In genomic region chr5:164504141-164504772, GRCh38 we compare ENCODE assay signal across 8 cellular contexts.
DNase-seq lines count a peak whose midpoint lies in the region; ATAC-seq and TF ChIP-seq lines count a peak whose summit lies in the region.

No MANE protein-coding gene starts in this region.

- H3K36me3 Mint-ChIP-seq in neural progenitor cell = no peaks in the 10 kb centered on the region

- H3F3A ChIP-seq in neural progenitor cell (ENCODE audit: low read depth) = no peaks in the 10 kb centered on the region

- H3K9me3 Mint-ChIP-seq in neural progenitor cell = no peaks in the 10 kb centered on the region

- H3K4me2 ChIP-seq in neural progenitor cell = no peak overlapping the region

- no peaks in the 10 kb centered on the region for H3K27me3 ChIP-seq in neural progenitor cell

- no peak overlapping the region for H3K27ac ChIP-seq in neural progenitor cell

- H3K4me1 ChIP-seq in neural progenitor cell = no peaks in the 10 kb centered on the region

- no peaks in the 10 kb centered on the region for H3K27me3 Mint-ChIP-seq in neural progenitor cell (ENCODE audit: insufficient read depth, low read depth)

- no peak overlapping the region for H3K27ac Mint-ChIP-seq in neural progenitor cell

- peak; percentile 16 for DNase-seq in NCI-H510A treated with DMSO at 0.1 percent for 48 hours (lab: John Stamatoyannopoulos, UW)
- DNase-seq in NCI-H510A (lab: John Stamatoyannopoulos, UW) = no peak
- peak; percentile 10 for DNase-seq in HuH-7.5 (ENCODE audit: low spot score)
- DNase-seq in SIG-M5 (lab: John Stamatoyannopoulos, UW) = peak; percentile 18
- peak; percentile 61 for DNase-seq in epithelial cell of esophagus (ENCODE audit: low read depth)
- peak; percentile 63 for DNase-seq in neural progenitor cell (ENCODE audit: low spot score)
- DNase-seq in activated CD8-positive, alpha-beta memory T cell treated with anti-CD3 and anti-CD28 coated beads, Interleukin-2, amount 50 U/mL, for 4 hours = no peak

- no peaks in the 10 kb centered on the region for H3K9me3 ChIP-seq in neural progenitor cell (ENCODE audit: low read depth)

- no peak overlapping the region for H3K4me3 Mint-ChIP-seq in neural progenitor cell

- peak; percentile 81 for ATAC-seq in GM21390 (IDR thresholded peaks at IDR 0.05; ENCODE audit: unreplicated experiment)

- no peak overlapping the region for H3K9ac ChIP-seq in neural progenitor cell

- H4K20me1 ChIP-seq in neural progenitor cell (ENCODE audit: low read depth) = no peaks in the 10 kb centered on the region

- H3K4me3 ChIP-seq in epithelial cell of esophagus (ENCODE audit: low read length) (no peak overlapping the region), neural progenitor cell (no peak overlapping the region)

- H3K79me2 ChIP-seq in neural progenitor cell (ENCODE audit: low read depth) = no peaks in the 10 kb centered on the region

- H3K4me1 Mint-ChIP-seq in neural progenitor cell = peaks cover 5% of the 10 kb centered on the region

- TF ChIP-seq CTCF in epithelial cell of esophagus (IDR thresholded peaks at IDR 0.05; ENCODE audit: insufficient read depth, low read depth, low read length, missing control alignments) (peak; percentile 84), neural progenitor cell (IDR thresholded peaks at IDR 0.05) (peak; percentile 87)

- no peaks in the 10 kb centered on the region for H3K36me3 ChIP-seq in neural progenitor cell

- no peak overlapping the region for H2AFZ ChIP-seq in neural progenitor cell (replicated peaks)

Comparison
In these comparisons a context has a peak if more than half of its experiments do, and no peak if none do; other contexts are left out.
1. DNase-seq: peak in NCI-H510A treated with DMSO at 0.1 percent for 48 hours (single experiment), HuH-7.5 (single experiment), SIG-M5 (single experiment), epithelial cell of esophagus (single experiment) and neural progenitor cell (single experiment); none in NCI-H510A (single experiment) and activated CD8-positive, alpha-beta memory T cell treated with anti-CD3 and anti-CD28 coated beads, Interleukin-2, amount 50 U/mL, for 4 hours (single experiment).